ENCODE assay signal across 18 cellular contexts in genomic region chr12:93970892-93971688, GRCh38.
"Had no signal": no experiment of that assay in that cellular context is flagged by ENCODE, and none has a peak within 500 bp of the region (broad histone marks: within the 10 kb centered on the region; RNA-seq: fewer than 3 reads in every experiment).

No MANE protein-coding gene starts in this region.

- H3K36me3 ChIP-seq: breast epithelium, gastrocnemius medialis, heart right ventricle, ovary, sigmoid colon, uterus had no signal

- H3K9me3 ChIP-seq: breast epithelium, gastrocnemius medialis, ovary, sigmoid colon, uterus had no signal

- ATAC-seq: activated CD8-positive, alpha-beta T cell treated with anti-CD3 and anti-CD28 coated beads for 36 hours; activated naive CD4-positive, alpha-beta T cell treated with anti-CD3 and anti-CD28 coated beads, Interleukin-2, amount 50 U/mL, for 72 hours; activated T-cell treated with anti-CD3 and anti-CD28 coated beads, Interleukin-2, amount 50 U/mL, for 4 hours; gastrocnemius medialis; heart right ventricle; naive thymus-derived CD4-positive, alpha-beta T cell; T-helper 17 cell had no signal

- H3K27ac Mint-ChIP-seq: activated CD8-positive, alpha-beta T cell treated with anti-CD3 and anti-CD28 coated beads for 36 hours; activated naive CD4-positive, alpha-beta T cell treated with anti-CD3 and anti-CD28 coated beads, Interleukin-2, amount 50 U/mL, for 72 hours; dendritic cell treated with granulocyte-macrophage colony-stimulating factor and Interleukin-4, amounts not matched to agents 40 ng/mL and 50 ng/mL, for 4 days; naive thymus-derived CD4-positive, alpha-beta T cell; T-helper 17 cell had no signal

- H3K4me3 ChIP-seq: breast epithelium, gastrocnemius medialis, heart right ventricle, ovary, sigmoid colon, uterus had no signal

- H3K27me3 ChIP-seq: breast epithelium, gastrocnemius medialis, heart right ventricle, ovary, sigmoid colon, uterus had no signal

- H3K9me3 Mint-ChIP-seq: activated CD8-positive, alpha-beta T cell treated with anti-CD3 and anti-CD28 coated beads for 36 hours; activated T-cell treated with anti-CD3 and anti-CD28 coated beads, Interleukin-2, amount 50 U/mL, for 4 hours; dendritic cell treated with granulocyte-macrophage colony-stimulating factor and Interleukin-4, amounts not matched to agents 40 ng/mL and 50 ng/mL, for 4 days had no signal

- H3K27ac ChIP-seq: breast epithelium, gastrocnemius medialis, heart right ventricle, ovary, sigmoid colon, uterus had no signal

- H3K27me3 Mint-ChIP-seq: dendritic cell treated with granulocyte-macrophage colony-stimulating factor and Interleukin-4, amounts not matched to agents 40 ng/mL and 50 ng/mL, for 4 days had no signal

- H3K4me3 Mint-ChIP-seq: activated CD8-positive, alpha-beta T cell treated with anti-CD3 and anti-CD28 coated beads for 36 hours; activated T-cell treated with anti-CD3 and anti-CD28 coated beads, Interleukin-2, amount 50 U/mL, for 4 hours; dendritic cell treated with granulocyte-macrophage colony-stimulating factor and Interleukin-4, amounts not matched to agents 40 ng/mL and 50 ng/mL, for 4 days; naive thymus-derived CD4-positive, alpha-beta T cell; T-helper 17 cell had no signal

- DNase-seq: activated CD4-positive, alpha-beta T cell treated with anti-CD3 and anti-CD28 coated beads for 4 hours; activated CD8-positive, alpha-beta T cell treated with anti-CD3 and anti-CD28 coated beads for 36 hours; activated gamma-delta T cell; activated T-cell treated with anti-CD3 and anti-CD28 coated beads, Interleukin-2, amount 50 U/mL, for 4 hours; anterior cingulate cortex; effector memory CD4-positive, alpha-beta T cell; gastrocnemius medialis; heart right ventricle; naive thymus-derived CD4-positive, alpha-beta T cell; ovary; sigmoid colon; stimulated activated CD4-positive, alpha-beta T cell treated with anti-CD3 and anti-CD28 coated beads, Interleukin-12 subunit alpha, Interleukin-12 subunit beta, amount 100 ng/mL, for 4 hours; stimulated activated CD4-positive, alpha-beta T cell treated with anti-CD3 and anti-CD28 coated beads, Interleukin-2, amount 100 ng/mL, for 24 hours; T-helper 17 cell; uterus had no signal

- H3K36me3 Mint-ChIP-seq: activated naive CD4-positive, alpha-beta T cell treated with anti-CD3 and anti-CD28 coated beads, Interleukin-2, amount 50 U/mL, for 72 hours had no signal

- H3K4me1 ChIP-seq: breast epithelium, uterus had no signal
